1 cellular context compared by ENCODE assay signal in the genomic region with DNA sequence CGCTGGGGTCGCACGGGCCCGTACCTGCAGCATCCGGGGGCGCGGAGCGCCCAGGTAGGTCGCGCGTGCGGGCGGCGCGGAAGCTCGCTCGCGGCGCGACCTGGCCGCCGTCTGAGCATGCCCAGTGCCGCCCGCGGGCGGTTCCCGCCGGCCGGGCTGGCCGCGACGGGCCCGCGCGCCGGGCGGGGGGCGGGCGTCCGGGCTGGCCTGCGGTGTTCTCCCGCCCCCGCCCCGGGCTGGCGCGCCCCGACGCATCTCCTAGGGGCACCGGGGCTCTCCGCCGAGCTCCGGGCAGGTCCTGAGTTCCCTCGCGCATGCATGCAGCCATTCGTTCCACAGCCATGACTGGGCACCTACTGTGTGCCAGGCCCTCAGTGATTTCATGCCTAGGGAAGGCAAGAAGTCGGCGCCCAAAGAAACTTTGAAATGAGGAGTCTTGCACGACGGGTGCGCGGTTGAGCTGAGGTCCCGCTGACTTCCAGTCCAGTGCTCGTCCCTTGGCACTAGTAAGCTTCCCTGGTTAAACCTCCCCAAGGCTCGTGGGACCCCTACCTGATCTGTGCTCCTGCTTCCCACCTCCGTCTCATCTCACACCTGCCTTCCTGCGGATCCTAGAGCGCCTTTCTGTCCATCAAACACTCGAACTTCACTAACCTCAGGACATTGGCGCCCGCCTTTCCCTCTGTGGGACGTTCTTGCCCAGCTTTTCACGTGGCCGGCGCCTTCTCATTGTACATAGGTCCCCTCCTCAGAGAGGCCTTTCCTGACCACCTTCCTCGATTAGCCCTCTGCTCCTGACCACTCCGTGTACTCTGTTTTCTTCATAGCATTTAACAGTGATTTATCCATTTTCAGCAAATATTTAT.
TF ChIP-seq lines count a peak whose summit lies in the region.

A gene with protein sequence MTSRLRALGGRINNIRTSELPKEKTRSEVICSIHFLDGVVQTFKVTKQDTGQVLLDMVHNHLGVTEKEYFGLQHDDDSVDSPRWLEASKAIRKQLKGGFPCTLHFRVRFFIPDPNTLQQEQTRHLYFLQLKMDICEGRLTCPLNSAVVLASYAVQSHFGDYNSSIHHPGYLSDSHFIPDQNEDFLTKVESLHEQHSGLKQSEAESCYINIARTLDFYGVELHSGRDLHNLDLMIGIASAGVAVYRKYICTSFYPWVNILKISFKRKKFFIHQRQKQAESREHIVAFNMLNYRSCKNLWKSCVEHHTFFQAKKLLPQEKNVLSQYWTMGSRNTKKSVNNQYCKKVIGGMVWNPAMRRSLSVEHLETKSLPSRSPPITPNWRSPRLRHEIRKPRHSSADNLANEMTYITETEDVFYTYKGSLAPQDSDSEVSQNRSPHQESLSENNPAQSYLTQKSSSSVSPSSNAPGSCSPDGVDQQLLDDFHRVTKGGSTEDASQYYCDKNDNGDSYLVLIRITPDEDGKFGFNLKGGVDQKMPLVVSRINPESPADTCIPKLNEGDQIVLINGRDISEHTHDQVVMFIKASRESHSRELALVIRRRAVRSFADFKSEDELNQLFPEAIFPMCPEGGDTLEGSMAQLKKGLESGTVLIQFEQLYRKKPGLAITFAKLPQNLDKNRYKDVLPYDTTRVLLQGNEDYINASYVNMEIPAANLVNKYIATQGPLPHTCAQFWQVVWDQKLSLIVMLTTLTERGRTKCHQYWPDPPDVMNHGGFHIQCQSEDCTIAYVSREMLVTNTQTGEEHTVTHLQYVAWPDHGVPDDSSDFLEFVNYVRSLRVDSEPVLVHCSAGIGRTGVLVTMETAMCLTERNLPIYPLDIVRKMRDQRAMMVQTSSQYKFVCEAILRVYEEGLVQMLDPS (minus strand): TSS at position 113 of the 866 bp plus-strand sequence. CDS start 34,873 bp downstream, outside the sequence.

TF ChIP-seq in WTC11, 78 proteins besides CTCF, POLR2A, EP300 and RAD21 (continued from another document):
- TF ChIP-seq, protein P1, sequence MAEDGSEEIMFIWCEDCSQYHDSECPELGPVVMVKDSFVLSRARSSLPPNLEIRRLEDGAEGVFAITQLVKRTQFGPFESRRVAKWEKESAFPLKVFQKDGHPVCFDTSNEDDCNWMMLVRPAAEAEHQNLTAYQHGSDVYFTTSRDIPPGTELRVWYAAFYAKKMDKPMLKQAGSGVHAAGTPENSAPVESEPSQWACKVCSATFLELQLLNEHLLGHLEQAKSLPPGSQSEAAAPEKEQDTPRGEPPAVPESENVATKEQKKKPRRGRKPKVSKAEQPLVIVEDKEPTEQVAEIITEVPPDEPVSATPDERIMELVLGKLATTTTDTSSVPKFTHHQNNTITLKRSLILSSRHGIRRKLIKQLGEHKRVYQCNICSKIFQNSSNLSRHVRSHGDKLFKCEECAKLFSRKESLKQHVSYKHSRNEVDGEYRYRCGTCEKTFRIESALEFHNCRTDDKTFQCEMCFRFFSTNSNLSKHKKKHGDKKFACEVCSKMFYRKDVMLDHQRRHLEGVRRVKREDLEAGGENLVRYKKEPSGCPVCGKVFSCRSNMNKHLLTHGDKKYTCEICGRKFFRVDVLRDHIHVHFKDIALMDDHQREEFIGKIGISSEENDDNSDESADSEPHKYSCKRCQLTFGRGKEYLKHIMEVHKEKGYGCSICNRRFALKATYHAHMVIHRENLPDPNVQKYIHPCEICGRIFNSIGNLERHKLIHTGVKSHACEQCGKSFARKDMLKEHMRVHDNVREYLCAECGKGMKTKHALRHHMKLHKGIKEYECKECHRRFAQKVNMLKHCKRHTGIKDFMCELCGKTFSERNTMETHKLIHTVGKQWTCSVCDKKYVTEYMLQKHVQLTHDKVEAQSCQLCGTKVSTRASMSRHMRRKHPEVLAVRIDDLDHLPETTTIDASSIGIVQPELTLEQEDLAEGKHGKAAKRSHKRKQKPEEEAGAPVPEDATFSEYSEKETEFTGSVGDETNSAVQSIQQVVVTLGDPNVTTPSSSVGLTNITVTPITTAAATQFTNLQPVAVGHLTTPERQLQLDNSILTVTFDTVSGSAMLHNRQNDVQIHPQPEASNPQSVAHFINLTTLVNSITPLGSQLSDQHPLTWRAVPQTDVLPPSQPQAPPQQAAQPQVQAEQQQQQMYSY (CRISPR knock-in tag; IDR thresholded peaks at IDR 0.05), result peak; percentile 29
- TF ChIP-seq GTF2I (CRISPR knock-in tag; conservative IDR thresholded peaks at IDR 0.05), result 0 out of 2 replicates have a peak, but pooled peaks have one; percentile 50
TF ChIP-seq in WTC11: peak in this region for 4.
